Comparison of ENCODE assay signal across 8 cellular contexts in the genomic region with DNA sequence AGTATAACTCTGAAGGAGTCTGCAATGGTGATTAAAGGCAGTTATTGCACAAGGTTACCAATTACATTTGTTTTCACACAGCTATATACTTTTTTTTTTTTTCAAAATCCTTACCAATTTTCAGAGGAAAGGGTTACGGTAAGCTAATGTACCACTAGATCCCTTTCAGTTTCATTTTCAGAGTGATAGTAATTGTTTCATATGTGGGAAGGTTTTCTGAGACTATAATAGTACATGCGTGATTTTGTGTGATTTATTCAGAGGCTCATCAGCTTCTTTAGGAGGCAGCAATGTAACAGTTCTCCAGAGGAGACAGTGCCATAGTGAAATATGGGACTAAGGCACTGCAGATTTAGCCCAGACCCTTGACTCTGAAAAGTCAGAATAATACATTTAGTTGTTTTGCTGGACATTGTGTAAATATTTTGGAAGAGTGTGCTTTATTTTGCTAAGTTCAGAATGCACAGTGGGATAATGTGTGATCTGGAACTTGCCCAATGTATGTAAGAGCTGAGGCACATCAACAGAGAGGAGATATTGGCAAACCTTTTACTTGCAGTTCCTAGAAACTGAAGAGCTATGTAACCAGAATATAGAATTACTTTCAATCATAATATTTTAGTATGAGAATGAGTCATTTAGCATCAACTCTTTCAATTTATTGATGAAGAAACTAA.
DNase-seq lines count a peak whose midpoint lies in the region; ATAC-seq and TF ChIP-seq lines count a peak whose summit lies in the region.

No MANE protein-coding gene starts in this region.

- H3K4me3 ChIP-seq in RWPE2 (ENCODE audit: severe bottlenecking) = peak overlapping the region; percentile 5
- H3K4me3 ChIP-seq in naive thymus-derived CD4-positive, alpha-beta T cell (ENCODE audit: low read length) = peak overlapping the region; percentile 54

- peak overlapping the region; percentile 40 to 89 (median 72) for H3K27ac Mint-ChIP-seq in naive thymus-derived CD4-positive, alpha-beta T cell

- H3K36me3 ChIP-seq in RWPE2 (ENCODE audit: low read depth) = no peaks in the 10 kb centered on the region
- H3K36me3 ChIP-seq in naive thymus-derived CD4-positive, alpha-beta T cell (ENCODE audit: control insufficient read depth in 2 of 3, insufficient read depth in 3 of 3, low read length in 3 of 3) = no peaks in the 10 kb centered on the region

- H3K9me3 ChIP-seq in RWPE2 (ENCODE audit: severe bottlenecking) = no peaks in the 10 kb centered on the region
- no peaks in the 10 kb centered on the region for H3K9me3 ChIP-seq in naive thymus-derived CD4-positive, alpha-beta T cell (ENCODE audit: control insufficient read depth in 2 of 3, low read length in 3 of 3)

- peak; percentile 88 for ATAC-seq in GM18867 (IDR thresholded peaks at IDR 0.05; ENCODE audit: unreplicated experiment)
- ATAC-seq in HG02571 (IDR thresholded peaks at IDR 0.05; ENCODE audit: unreplicated experiment) = peak; percentile 85
- ATAC-seq in RWPE2 (ENCODE audit: low read depth) = 0 out of 3 replicates have a peak, but pooled peaks have one; percentile 45
- peak; percentile 53 for ATAC-seq in naive thymus-derived CD4-positive, alpha-beta T cell

- H3K4me1 ChIP-seq in RWPE2 (ENCODE audit: insufficient read depth, poor library complexity, severe bottlenecking) = no peaks in the 10 kb centered on the region
- no peaks in the 10 kb centered on the region for H3K4me1 ChIP-seq in naive thymus-derived CD4-positive, alpha-beta T cell (ENCODE audit: control insufficient read depth in 2 of 2, insufficient read depth in 2 of 2, low read length in 2 of 2)

- CTCF ChIA-PET in naive thymus-derived CD4-positive, alpha-beta T cell (lab: Charles Lee) = no interaction called here

- peaks cover 0 to 2% (median 0%) of the 10 kb centered on the region in 11 donors for H3K9me3 Mint-ChIP-seq in naive thymus-derived CD4-positive, alpha-beta T cell

- no peak overlapping the region for H3K27ac ChIP-seq in RWPE2 (ENCODE audit: poor library complexity, severe bottlenecking)
- peak overlapping the region; percentile 33 for H3K27ac ChIP-seq in naive thymus-derived CD4-positive, alpha-beta T cell (ENCODE audit: low read depth, low read length)

- TF ChIP-seq CTCF in RWPE2 (IDR thresholded peaks at IDR 0.05; ENCODE audit: poor library complexity, severe bottlenecking) = no peak

- intact Hi-C loops in naive thymus-derived CD4-positive, alpha-beta T cell (cut with micrococcal nuclease) = loop anchor here (5.0 to 10.0 kb wide), 3 partner anchors 482 to 619 kb away; no protein-coding TSS in a partner anchor

- DNase-seq in RWPE2 (ENCODE audit: low spot score) (no peak), mucosa of gallbladder (ENCODE audit: low spot score) (no peak), AG08396 (ENCODE audit: low spot score) (no peak), GDM1 (lab: John Stamatoyannopoulos, UW) (no peak), NCI-H1694 (lab: John Stamatoyannopoulos, UW) (no peak)
- DNase-seq in naive thymus-derived CD4-positive, alpha-beta T cell = peak in 3 of 9 donors; percentile 7 to 22 (median 17)

- peak overlapping the region; percentile 63 to 90 (median 86) for H3K4me3 Mint-ChIP-seq in naive thymus-derived CD4-positive, alpha-beta T cell

- H3K4me1 Mint-ChIP-seq in naive thymus-derived CD4-positive, alpha-beta T cell = peaks cover 9 to 26% (median 19%) of the 10 kb centered on the region in 7 donors

- H3K27me3 Mint-ChIP-seq in naive thymus-derived CD4-positive, alpha-beta T cell = peaks cover 0 to 7% (median 0%) of the 10 kb centered on the region in 5 donors

- no peaks in the 10 kb centered on the region for H3K36me3 Mint-ChIP-seq in naive thymus-derived CD4-positive, alpha-beta T cell

- POLR2A ChIA-PET in naive thymus-derived CD4-positive, alpha-beta T cell (lab: Charles Lee) = no interaction called here

- no peaks in the 10 kb centered on the region for H3K27me3 ChIP-seq in RWPE2 (ENCODE audit: insufficient read depth, poor library complexity, severe bottlenecking)
- no peaks in the 10 kb centered on the region for H3K27me3 ChIP-seq in naive thymus-derived CD4-positive, alpha-beta T cell (ENCODE audit: control insufficient read depth in 2 of 2, insufficient read depth in 2 of 2, low read length in 2 of 2)
